ENCODE assay signal across 3 cellular contexts in the genomic region with DNA sequence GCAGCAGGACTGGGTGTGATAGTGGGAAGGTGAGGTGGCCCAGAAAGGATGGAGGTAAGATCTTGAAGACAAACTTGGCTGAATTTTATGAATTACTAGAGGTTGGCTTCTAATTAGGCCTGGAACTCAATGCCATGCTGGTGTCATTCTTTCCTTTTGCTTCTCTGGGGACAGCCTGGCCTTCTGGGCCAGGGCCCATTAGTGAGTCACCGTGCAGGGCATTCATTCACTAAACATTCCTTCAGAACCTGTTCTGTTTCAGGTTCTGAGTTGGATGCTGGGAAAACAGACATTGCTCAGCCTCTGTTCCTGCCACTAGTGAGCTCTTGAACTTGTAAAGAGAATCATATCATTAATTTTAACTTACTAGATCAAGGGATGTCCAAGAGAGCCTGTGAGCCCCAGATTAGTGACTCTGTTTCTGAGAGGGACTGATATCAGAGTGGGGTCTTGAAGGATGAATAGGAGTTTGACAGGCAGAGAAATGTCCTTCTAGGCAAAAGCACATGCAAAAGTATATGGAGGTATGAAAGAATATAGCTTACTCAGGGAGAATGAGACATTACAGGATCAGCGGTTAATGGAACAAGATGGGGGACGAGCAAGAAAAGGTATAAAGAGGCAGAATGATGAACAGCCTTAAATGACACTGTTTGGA.
TF ChIP-seq lines count a peak whose summit lies in the region.

No MANE protein-coding gene starts in this region.

TF ChIP-seq in HCT116, 20 proteins besides CTCF, POLR2A, EP300 and RAD21:
- TF ChIP-seq ZFX (IDR thresholded peaks at IDR 0.05) (peak; percentile 16; the same call in 1 of the 2 replicates), ELF1 (IDR thresholded peaks at IDR 0.05; ENCODE audit: borderline replicate concordance, low read depth) (no peak), YY1 (IDR thresholded peaks at IDR 0.05; ENCODE audit: extremely low read depth, insufficient replicate concordance, low read depth, low read length) (no peak), FOSL1 (IDR thresholded peaks at IDR 0.05; ENCODE audit: low read depth) (peak; percentile 71), ZNF274 (IDR thresholded peaks at IDR 0.05; ENCODE audit: low read depth, low read length) (no peak), CBX3 (IDR thresholded peaks at IDR 0.05; ENCODE audit: low read depth) (0 out of 2 replicates have a peak, but pooled peaks have one; percentile 72), SRF (IDR thresholded peaks at IDR 0.05; ENCODE audit: low read depth) (peak; percentile 39; the same call in 1 of the 2 replicates), POLR2AphosphoS5 (IDR thresholded peaks at IDR 0.05; ENCODE audit: low read depth, low read length) (no peak), SP1 (IDR thresholded peaks at IDR 0.05; ENCODE audit: low read depth) (peak; percentile 59), JUND (IDR thresholded peaks at IDR 0.05) (peak; percentile 74), EGR1 (IDR thresholded peaks at IDR 0.05; ENCODE audit: low read depth) (0 out of 2 replicates have a peak, but pooled peaks have one; percentile 9)
- TF ChIP-seq, protein P1, sequence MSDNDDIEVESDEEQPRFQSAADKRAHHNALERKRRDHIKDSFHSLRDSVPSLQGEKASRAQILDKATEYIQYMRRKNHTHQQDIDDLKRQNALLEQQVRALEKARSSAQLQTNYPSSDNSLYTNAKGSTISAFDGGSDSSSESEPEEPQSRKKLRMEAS (IDR thresholded peaks at IDR 0.05), result peak; percentile 32; the same call in 1 of the 2 replicates
- TF ChIP-seq, protein P2, sequence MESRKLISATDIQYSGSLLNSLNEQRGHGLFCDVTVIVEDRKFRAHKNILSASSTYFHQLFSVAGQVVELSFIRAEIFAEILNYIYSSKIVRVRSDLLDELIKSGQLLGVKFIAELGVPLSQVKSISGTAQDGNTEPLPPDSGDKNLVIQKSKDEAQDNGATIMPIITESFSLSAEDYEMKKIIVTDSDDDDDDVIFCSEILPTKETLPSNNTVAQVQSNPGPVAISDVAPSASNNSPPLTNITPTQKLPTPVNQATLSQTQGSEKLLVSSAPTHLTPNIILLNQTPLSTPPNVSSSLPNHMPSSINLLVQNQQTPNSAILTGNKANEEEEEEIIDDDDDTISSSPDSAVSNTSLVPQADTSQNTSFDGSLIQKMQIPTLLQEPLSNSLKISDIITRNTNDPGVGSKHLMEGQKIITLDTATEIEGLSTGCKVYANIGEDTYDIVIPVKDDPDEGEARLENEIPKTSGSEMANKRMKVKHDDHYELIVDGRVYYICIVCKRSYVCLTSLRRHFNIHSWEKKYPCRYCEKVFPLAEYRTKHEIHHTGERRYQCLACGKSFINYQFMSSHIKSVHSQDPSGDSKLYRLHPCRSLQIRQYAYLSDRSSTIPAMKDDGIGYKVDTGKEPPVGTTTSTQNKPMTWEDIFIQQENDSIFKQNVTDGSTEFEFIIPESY (IDR thresholded peaks at IDR 0.05; ENCODE audit: extremely low read depth, insufficient replicate concordance, low read length), result no peak

TF ChIP-seq in GM12878, 131 proteins besides CTCF, POLR2A, EP300 and RAD21:
- TF ChIP-seq STAT3 (IDR thresholded peaks at IDR 0.05; ENCODE audit: low read depth, low read length) (no peak), CBX3 (IDR thresholded peaks at IDR 0.05; ENCODE audit: borderline replicate concordance, low read depth) (no peak), CHD1 (IDR thresholded peaks at IDR 0.05; ENCODE audit: low read depth, low read length) (no peak), MYC (IDR thresholded peaks at IDR 0.05; ENCODE audit: insufficient read depth, insufficient read length, insufficient replicate concordance, low read length, severe bottlenecking) (no peak), TBL1XR1 (IDR thresholded peaks at IDR 0.05; ENCODE audit: low read depth, low read length) (no peak), MXI1 (IDR thresholded peaks at IDR 0.05; ENCODE audit: low read depth, low read length) (no peak), PAX5 (IDR thresholded peaks at IDR 0.05; ENCODE audit: borderline replicate concordance, low read depth, low read length) (no peak), ESRRA (IDR thresholded peaks at IDR 0.05; ENCODE audit: low read length) (no peak), NRF1 (conservative IDR thresholded peaks at IDR 0.05; ENCODE audit: low read depth, low read length) (no peak), MTA2 (IDR thresholded peaks at IDR 0.05; ENCODE audit: low read depth) (no peak), SMC3 (IDR thresholded peaks at IDR 0.05; ENCODE audit: borderline replicate concordance, low read length) (no peak), IRF4 (IDR thresholded peaks at IDR 0.05; ENCODE audit: low read depth, low read length) (no peak), HDAC6 (IDR thresholded peaks at IDR 0.05; ENCODE audit: unreplicated experiment) (no peak)
- TF ChIP-seq, protein P3, sequence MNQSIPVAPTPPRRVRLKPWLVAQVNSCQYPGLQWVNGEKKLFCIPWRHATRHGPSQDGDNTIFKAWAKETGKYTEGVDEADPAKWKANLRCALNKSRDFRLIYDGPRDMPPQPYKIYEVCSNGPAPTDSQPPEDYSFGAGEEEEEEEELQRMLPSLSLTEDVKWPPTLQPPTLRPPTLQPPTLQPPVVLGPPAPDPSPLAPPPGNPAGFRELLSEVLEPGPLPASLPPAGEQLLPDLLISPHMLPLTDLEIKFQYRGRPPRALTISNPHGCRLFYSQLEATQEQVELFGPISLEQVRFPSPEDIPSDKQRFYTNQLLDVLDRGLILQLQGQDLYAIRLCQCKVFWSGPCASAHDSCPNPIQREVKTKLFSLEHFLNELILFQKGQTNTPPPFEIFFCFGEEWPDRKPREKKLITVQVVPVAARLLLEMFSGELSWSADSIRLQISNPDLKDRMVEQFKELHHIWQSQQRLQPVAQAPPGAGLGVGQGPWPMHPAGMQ (IDR thresholded peaks at IDR 0.05; ENCODE audit: borderline replicate concordance), result no peak
- TF ChIP-seq, protein P4, sequence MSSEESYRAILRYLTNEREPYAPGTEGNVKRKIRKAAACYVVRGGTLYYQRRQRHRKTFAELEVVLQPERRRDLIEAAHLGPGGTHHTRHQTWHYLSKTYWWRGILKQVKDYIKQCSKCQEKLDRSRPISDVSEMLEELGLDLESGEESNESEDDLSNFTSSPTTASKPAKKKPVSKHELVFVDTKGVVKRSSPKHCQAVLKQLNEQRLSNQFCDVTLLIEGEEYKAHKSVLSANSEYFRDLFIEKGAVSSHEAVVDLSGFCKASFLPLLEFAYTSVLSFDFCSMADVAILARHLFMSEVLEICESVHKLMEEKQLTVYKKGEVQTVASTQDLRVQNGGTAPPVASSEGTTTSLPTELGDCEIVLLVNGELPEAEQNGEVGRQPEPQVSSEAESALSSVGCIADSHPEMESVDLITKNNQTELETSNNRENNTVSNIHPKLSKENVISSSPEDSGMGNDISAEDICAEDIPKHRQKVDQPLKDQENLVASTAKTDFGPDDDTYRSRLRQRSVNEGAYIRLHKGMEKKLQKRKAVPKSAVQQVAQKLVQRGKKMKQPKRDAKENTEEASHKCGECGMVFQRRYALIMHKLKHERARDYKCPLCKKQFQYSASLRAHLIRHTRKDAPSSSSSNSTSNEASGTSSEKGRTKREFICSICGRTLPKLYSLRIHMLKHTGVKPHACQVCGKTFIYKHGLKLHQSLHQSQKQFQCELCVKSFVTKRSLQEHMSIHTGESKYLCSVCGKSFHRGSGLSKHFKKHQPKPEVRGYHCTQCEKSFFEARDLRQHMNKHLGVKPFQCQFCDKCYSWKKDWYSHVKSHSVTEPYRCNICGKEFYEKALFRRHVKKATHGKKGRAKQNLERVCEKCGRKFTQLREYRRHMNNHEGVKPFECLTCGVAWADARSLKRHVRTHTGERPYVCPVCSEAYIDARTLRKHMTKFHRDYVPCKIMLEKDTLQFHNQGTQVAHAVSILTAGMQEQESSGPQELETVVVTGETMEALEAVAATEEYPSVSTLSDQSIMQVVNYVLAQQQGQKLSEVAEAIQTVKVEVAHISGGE (CRISPR knock-in tag; IDR thresholded peaks at IDR 0.05), result no peak
- TF ChIP-seq, protein P5, sequence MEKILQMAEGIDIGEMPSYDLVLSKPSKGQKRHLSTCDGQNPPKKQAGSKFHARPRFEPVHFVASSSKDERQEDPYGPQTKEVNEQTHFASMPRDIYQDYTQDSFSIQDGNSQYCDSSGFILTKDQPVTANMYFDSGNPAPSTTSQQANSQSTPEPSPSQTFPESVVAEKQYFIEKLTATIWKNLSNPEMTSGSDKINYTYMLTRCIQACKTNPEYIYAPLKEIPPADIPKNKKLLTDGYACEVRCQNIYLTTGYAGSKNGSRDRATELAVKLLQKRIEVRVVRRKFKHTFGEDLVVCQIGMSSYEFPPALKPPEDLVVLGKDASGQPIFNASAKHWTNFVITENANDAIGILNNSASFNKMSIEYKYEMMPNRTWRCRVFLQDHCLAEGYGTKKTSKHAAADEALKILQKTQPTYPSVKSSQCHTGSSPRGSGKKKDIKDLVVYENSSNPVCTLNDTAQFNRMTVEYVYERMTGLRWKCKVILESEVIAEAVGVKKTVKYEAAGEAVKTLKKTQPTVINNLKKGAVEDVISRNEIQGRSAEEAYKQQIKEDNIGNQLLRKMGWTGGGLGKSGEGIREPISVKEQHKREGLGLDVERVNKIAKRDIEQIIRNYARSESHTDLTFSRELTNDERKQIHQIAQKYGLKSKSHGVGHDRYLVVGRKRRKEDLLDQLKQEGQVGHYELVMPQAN (conservative IDR thresholded peaks at IDR 0.05), result no peak

TF ChIP-seq in HepG2, 621 proteins besides CTCF, POLR2A, EP300 and RAD21:
- TF ChIP-seq, protein P6, sequence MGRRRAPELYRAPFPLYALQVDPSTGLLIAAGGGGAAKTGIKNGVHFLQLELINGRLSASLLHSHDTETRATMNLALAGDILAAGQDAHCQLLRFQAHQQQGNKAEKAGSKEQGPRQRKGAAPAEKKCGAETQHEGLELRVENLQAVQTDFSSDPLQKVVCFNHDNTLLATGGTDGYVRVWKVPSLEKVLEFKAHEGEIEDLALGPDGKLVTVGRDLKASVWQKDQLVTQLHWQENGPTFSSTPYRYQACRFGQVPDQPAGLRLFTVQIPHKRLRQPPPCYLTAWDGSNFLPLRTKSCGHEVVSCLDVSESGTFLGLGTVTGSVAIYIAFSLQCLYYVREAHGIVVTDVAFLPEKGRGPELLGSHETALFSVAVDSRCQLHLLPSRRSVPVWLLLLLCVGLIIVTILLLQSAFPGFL (CRISPR knock-in tag; IDR thresholded peaks at IDR 0.05), result no peak
- TF ChIP-seq JUND (CRISPR knock-in tag; IDR thresholded peaks at IDR 0.05), result no peak
- peak; percentile 78 for TF ChIP-seq FOSL2 (CRISPR knock-in tag; IDR thresholded peaks at IDR 0.05)
